15 cellular contexts compared by ENCODE assay signal in the genomic region with DNA sequence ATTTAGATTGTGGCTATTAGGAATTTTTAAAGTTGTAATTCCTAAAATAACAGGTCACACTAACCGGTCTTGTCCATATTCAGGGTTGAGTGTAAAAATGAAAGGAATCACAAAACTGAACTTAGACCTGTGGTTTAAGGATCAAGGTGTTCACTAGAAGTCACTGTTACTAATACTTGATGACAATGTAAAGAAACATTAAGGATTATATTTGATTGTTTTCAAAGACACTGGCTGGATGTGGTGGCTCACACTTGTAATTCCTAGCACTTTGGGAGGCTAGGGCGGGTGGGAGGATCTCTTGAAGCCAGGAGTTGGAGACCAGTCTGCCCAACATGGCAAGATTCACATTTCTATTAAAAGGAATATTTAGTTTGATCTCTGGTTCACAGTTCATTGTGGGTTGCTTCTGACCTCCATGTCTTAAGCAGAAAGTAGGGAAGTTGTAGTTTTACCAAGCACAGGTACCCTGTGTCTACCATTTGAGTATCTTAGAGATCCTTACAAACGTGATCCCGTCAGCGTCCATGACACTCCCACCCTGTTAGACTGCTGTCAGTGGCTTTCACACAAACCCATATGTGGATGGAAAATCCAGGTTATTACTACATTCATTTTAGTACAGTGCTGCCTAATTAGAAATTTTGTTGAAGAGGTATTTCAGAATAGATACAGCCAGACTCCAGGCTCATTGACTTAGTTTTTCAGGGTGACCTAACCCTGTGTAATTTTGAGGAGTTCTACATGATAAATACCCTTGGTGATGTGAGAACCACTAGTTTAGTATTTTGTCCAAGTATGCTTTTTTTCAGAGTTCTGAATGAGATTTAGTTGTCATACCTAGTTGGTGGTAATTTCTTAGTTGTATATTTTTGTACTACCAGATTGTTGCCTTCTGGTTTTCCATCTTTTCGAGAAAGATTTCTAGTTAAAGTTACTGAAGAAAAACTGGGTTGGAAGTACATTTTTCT. TPM values are rescaled to one million over a fixed set of nuclear protein-coding genes. Genes with fewer than 3 reads are reported as not detected.
DNase-seq lines count a peak whose midpoint lies in the region; ATAC-seq and TF ChIP-seq lines count a peak whose summit lies in the region.
"Had no signal": no experiment of that assay in that cellular context is flagged by ENCODE, and none has a peak within 500 bp of the region (broad histone marks: within the 10 kb centered on the region; RNA-seq: fewer than 3 reads in every experiment).

No MANE protein-coding gene starts in this region.

- TF ChIP-seq CTCF in right lobe of liver (IDR thresholded peaks at IDR 0.05) (no peak), vagina (IDR thresholded peaks at IDR 0.05) (no peak)

- no peaks in the 10 kb centered on the region for H3K27me3 ChIP-seq in right lobe of liver
- no peaks in the 10 kb centered on the region for H3K27me3 ChIP-seq in vagina
- H3K27me3 ChIP-seq: pancreas had no signal

- no peaks in the 10 kb centered on the region for H3K9me3 Mint-ChIP-seq in activated naive CD4-positive, alpha-beta T cell treated with anti-CD3 and anti-CD28 coated beads, Interleukin-2, amount 50 U/mL, for 24 hours
- H3K9me3 Mint-ChIP-seq in activated T-helper 17 cell treated with anti-CD3 and anti-CD28 coated beads, Interleukin-2, amount 50 U/mL, for 72 hours: no peaks in the 10 kb centered on the region

- peaks cover 4 to 81% (median 47%) of the 10 kb centered on the region in 4 donors for H3K36me3 ChIP-seq in right lobe of liver
- peaks cover 0 to 99% of the 10 kb centered on the region in 2 donors for H3K36me3 ChIP-seq in vagina

- H3K36me3 Mint-ChIP-seq in activated naive CD4-positive, alpha-beta T cell treated with anti-CD3 and anti-CD28 coated beads, Interleukin-2, amount 50 U/mL, for 24 hours: peaks cover 40% of the 10 kb centered on the region
- H3K36me3 Mint-ChIP-seq in activated T-helper 17 cell treated with anti-CD3 and anti-CD28 coated beads, Interleukin-2, amount 50 U/mL, for 72 hours (ENCODE audit: low read depth): peaks cover 100% of the 10 kb centered on the region

- H3K27me3 Mint-ChIP-seq in activated naive CD4-positive, alpha-beta T cell treated with anti-CD3 and anti-CD28 coated beads, Interleukin-2, amount 50 U/mL, for 24 hours: no peaks in the 10 kb centered on the region
- H3K27me3 Mint-ChIP-seq in activated T-helper 17 cell treated with anti-CD3 and anti-CD28 coated beads, Interleukin-2, amount 50 U/mL, for 72 hours: no peaks in the 10 kb centered on the region

- H3K4me1 ChIP-seq in right lobe of liver (peaks cover 0 to 97% (median 36%) of the 10 kb centered on the region in 4 donors), vagina (peaks cover 100% of the 10 kb centered on the region)

- TF ChIP-seq POLR2A in right lobe of liver (IDR thresholded peaks at IDR 0.05) (no peak), vagina (IDR thresholded peaks at IDR 0.05) (no peak)

- H3K9me3 ChIP-seq in right lobe of liver (no peaks in the 10 kb centered on the region), vagina (no peaks in the 10 kb centered on the region)
- H3K9me3 ChIP-seq: HAP-1, pancreas had no signal

- peak overlapping the region; percentile 71 for H3K27ac Mint-ChIP-seq in activated naive CD4-positive, alpha-beta T cell treated with anti-CD3 and anti-CD28 coated beads, Interleukin-2, amount 50 U/mL, for 24 hours
- peak overlapping the region; percentile 7 for H3K27ac Mint-ChIP-seq in activated T-helper 17 cell treated with anti-CD3 and anti-CD28 coated beads, Interleukin-2, amount 50 U/mL, for 72 hours

- peaks cover 83% of the 10 kb centered on the region for H3K4me1 Mint-ChIP-seq in activated naive CD4-positive, alpha-beta T cell treated with anti-CD3 and anti-CD28 coated beads, Interleukin-2, amount 50 U/mL, for 24 hours
- H3K4me1 Mint-ChIP-seq in activated T-helper 17 cell treated with anti-CD3 and anti-CD28 coated beads, Interleukin-2, amount 50 U/mL, for 72 hours: peaks cover 39% of the 10 kb centered on the region

- H3K4me3 ChIP-seq in right lobe of liver (no peak overlapping the region), vagina (no peak overlapping the region)
- H3K4me3 ChIP-seq: HAP-1, pancreas had no signal

- ATAC-seq in activated T-helper 17 cell treated with anti-CD3 and anti-CD28 coated beads, Interleukin-2, amount 50 U/mL, for 72 hours (replicated peaks): no peak
- ATAC-seq in right lobe of liver (no peak), HG02885 (IDR thresholded peaks at IDR 0.05; ENCODE audit: poor library complexity, unreplicated experiment) (no peak)
- ATAC-seq: pancreas had no signal

- intact Hi-C loops in right lobe of liver (cut with DNase I) (no loop called here), vagina (cut with DNase I) (no loop called here)

- peak overlapping the region; percentile 30 for H3K4me3 Mint-ChIP-seq in activated naive CD4-positive, alpha-beta T cell treated with anti-CD3 and anti-CD28 coated beads, Interleukin-2, amount 50 U/mL, for 24 hours
- peak overlapping the region; percentile 29 for H3K4me3 Mint-ChIP-seq in activated T-helper 17 cell treated with anti-CD3 and anti-CD28 coated beads, Interleukin-2, amount 50 U/mL, for 72 hours

- no peak overlapping the region for H3K27ac ChIP-seq in right lobe of liver
- peak overlapping the region; percentile 20 for H3K27ac ChIP-seq in vagina
- H3K27ac ChIP-seq: pancreas had no signal

- DNase-seq in activated naive CD4-positive, alpha-beta T cell (lab: John Stamatoyannopoulos, UW): no peak
- DNase-seq in right lobe of liver (peak in 2 of 3 donors; percentile 3 to 12), vagina (ENCODE audit: extremely low spot score in 2 of 2) (no peak), AML-193 (lab: John Stamatoyannopoulos, UW) (no peak), 8988T (no peak)
- DNase-seq: foreskin melanocyte; KG1; NCI-H2029; stimulated activated CD4-positive, alpha-beta T cell treated with anti-CD3 and anti-CD28 coated beads, Interleukin-1b, Interleukin-23, amount 100 ng/mL, for 48 hours; stimulated activated naive CD4-positive, alpha-beta T cell treated with Interleukin-2 at 50 U/mL for 16 hours had no signal

- 76% methylated on average over 6 of the region's 6 CpGs for WGBS in right lobe of liver (ENCODE audit: insufficient coverage, low coverage, low lambda C conversion rate, missing lambda C conversion rate)

RNA-seq across cellular contexts. Expression of gene SRSF3, which starts 10.2 kb away (rescaled TPM):
- 100 to 1,000 TPM; 277 to 473 TPM for total RNA-seq in activated T-helper 17 cell treated with anti-CD3 and anti-CD28 coated beads, Interleukin-2, amount 50 U/mL, for 72 hours
- total RNA-seq in right lobe of liver: 100 to 1,000 TPM in 2 of 6 experiments, 10 to 100 TPM in 4; 36.8 to 103 (median 71.4) TPM
- 144 TPM for total RNA-seq in vagina

RNA-seq across cellular contexts. Expression of gene STK38, which starts 57.1 kb away (rescaled TPM):
- total RNA-seq in activated T-helper 17 cell treated with anti-CD3 and anti-CD28 coated beads, Interleukin-2, amount 50 U/mL, for 72 hours: 10 to 100 TPM; 24.4 to 34.3 TPM
- 10 to 100 TPM; 12.5 to 19.2 (median 16.1) TPM for total RNA-seq in right lobe of liver
- total RNA-seq in vagina: 31.9 TPM

Comparison
In these comparisons a context has a peak if more than half of its experiments do, and no peak if none do; other contexts are left out.
1. DNase-seq: peak in right lobe of liver (2 of 3); none in activated naive CD4-positive, alpha-beta T cell (0 of 4), vagina (0 of 2), AML-193 (0 of 2) and 8988T (single experiment).